In the genomic region with DNA sequence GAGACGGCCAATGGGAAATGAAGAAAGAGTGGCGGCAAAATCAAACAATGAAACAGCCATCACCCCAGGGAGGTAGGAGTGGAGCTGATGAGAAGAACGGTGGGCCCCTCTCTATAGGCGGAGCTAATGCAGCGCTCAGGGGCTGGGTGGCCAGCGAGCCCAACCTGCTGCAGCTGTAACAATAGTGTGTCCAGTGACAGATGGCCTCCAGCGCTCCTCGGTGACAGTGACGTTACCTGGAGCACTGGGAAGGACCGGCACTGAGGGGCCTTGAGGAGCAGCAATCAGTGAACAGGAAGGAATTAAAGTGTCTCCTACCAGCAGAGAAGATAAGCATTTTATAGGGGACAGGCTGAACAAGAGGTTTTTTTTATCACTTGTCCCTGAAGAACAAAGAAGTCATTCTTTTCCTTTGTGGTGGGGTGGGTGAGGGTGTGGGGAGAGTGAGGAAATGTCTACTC, we compare ENCODE assay signal across 1 cellular context.
TF ChIP-seq lines count a peak whose summit lies in the region.

No MANE protein-coding gene starts in this region.

TF ChIP-seq in HepG2, 621 proteins besides CTCF, POLR2A, EP300 and RAD21 (continued from another document):
- TF ChIP-seq, protein P1, sequence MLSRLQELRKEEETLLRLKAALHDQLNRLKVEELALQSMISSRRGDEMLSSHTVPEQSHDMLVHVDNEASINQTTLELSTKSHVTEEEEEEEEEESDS (CRISPR knock-in tag; IDR thresholded peaks at IDR 0.05; ENCODE audit: borderline replicate concordance), result 0 out of 2 replicates have a peak, but pooled peaks have one; percentile 68
- TF ChIP-seq, protein P2, sequence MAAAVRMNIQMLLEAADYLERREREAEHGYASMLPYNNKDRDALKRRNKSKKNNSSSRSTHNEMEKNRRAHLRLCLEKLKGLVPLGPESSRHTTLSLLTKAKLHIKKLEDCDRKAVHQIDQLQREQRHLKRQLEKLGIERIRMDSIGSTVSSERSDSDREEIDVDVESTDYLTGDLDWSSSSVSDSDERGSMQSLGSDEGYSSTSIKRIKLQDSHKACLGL (CRISPR knock-in tag; IDR thresholded peaks at IDR 0.05), result no peak
- TF ChIP-seq, protein P3, sequence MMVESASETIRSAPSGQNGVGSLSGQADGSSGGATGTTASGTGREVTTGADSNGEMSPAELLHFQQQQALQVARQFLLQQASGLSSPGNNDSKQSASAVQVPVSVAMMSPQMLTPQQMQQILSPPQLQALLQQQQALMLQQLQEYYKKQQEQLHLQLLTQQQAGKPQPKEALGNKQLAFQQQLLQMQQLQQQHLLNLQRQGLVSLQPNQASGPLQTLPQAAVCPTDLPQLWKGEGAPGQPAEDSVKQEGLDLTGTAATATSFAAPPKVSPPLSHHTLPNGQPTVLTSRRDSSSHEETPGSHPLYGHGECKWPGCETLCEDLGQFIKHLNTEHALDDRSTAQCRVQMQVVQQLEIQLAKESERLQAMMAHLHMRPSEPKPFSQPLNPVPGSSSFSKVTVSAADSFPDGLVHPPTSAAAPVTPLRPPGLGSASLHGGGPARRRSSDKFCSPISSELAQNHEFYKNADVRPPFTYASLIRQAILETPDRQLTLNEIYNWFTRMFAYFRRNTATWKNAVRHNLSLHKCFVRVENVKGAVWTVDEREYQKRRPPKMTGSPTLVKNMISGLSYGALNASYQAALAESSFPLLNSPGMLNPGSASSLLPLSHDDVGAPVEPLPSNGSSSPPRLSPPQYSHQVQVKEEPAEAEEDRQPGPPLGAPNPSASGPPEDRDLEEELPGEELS (CRISPR knock-in tag; IDR thresholded peaks at IDR 0.05), result no peak
- 0 out of 2 replicates have a peak, but pooled peaks have one; percentile 45 for TF ChIP-seq SP4 (CRISPR knock-in tag; IDR thresholded peaks at IDR 0.05)
